21 cellular contexts compared by ENCODE assay signal in genomic region chr7:22597845-22598244, GRCh38.
DNase-seq lines count a peak whose midpoint lies in the region; ATAC-seq, FAIRE-seq and TF ChIP-seq lines count a peak whose summit lies in the region.
"Had no signal": no experiment of that assay in that cellular context is flagged by ENCODE, and none has a peak within 500 bp of the region (broad histone marks: within the 10 kb centered on the region; RNA-seq: fewer than 3 reads in every experiment).

No MANE protein-coding gene starts in this region.

- peak overlapping the region; percentile 50 for H3K27ac ChIP-seq in keratinocyte (ENCODE audit: control insufficient read depth, insufficient read depth, low read length)
- H3K27ac ChIP-seq: heart right ventricle, Peyer's patch had no signal

- no peaks in the 10 kb centered on the region for H4K20me1 ChIP-seq in keratinocyte (ENCODE audit: control insufficient read depth, extremely low read depth, insufficient read depth, low read length)

- H3K9me1 ChIP-seq in keratinocyte (ENCODE audit: control insufficient read depth, extremely low read depth, insufficient read depth, low read length) = no peaks in the 10 kb centered on the region

- DNase-seq in AG20443 (ENCODE audit: low spot score) (peak; percentile 59), MG63 (peak; percentile 66), bronchial epithelial cell (ENCODE audit: low read depth) (peak; percentile 80), keratinocyte (ENCODE audit: low read depth, low spot score) (peak; percentile 48), NCI-H526 treated with DMSO at 0.1 percent for 48 hours (lab: John Stamatoyannopoulos, UW) (no peak), dedifferentiated amniotic fluid mesenchymal stem cell (ENCODE audit: extremely low spot score) (no peak)
- DNase-seq: activated CD4-positive, alpha-beta T cell treated with anti-CD3 and anti-CD28 coated beads, Interleukin-2, amount 50 U/mL, for 48 hours; activated naive CD8-positive, alpha-beta T cell treated with anti-CD3 and anti-CD28 coated beads for 36 hours; activated T-cell treated with anti-CD3 and anti-CD28 coated beads, Interleukin-2, amount 50 U/mL, for 24 hours; Calu3; GDM1; heart right ventricle; NCI-H1048; Peyer's patch; retina; stimulated activated CD4-positive, alpha-beta T cell treated with anti-CD3 and anti-CD28 coated beads, Interleukin-2, amount 100 ng/mL, for 24 hours; SW 1271 had no signal

- no peak overlapping the region for H2AFZ ChIP-seq in keratinocyte (ENCODE audit: control insufficient read depth, low read length)

- no peaks in the 10 kb centered on the region for H3K36me3 ChIP-seq in MG63
- no peaks in the 10 kb centered on the region for H3K36me3 ChIP-seq in bronchial epithelial cell (ENCODE audit: control insufficient read depth, insufficient read depth, low read length)
- no peaks in the 10 kb centered on the region for H3K36me3 ChIP-seq in keratinocyte (ENCODE audit: control insufficient read depth in 2 of 2, extremely low read depth in 1 of 2, insufficient read depth in 2 of 2, low read length in 2 of 2)
- H3K36me3 ChIP-seq: HAP-1, heart right ventricle, Peyer's patch had no signal

- ATAC-seq in HG03025 (IDR thresholded peaks at IDR 0.05; ENCODE audit: low FRiP score, unreplicated experiment) (no peak), HG02884 (IDR thresholded peaks at IDR 0.05; ENCODE audit: unreplicated experiment) (no peak)
- ATAC-seq: heart right ventricle had no signal

- FAIRE-seq in bronchial epithelial cell (lab: Jason Lieb, UNC) (no peak), keratinocyte (lab: Jason Lieb, UNC) (no peak)
- FAIRE-seq: islet of Langerhans had no signal

- H3K9me3 ChIP-seq in MG63 (no peaks in the 10 kb centered on the region; the same call in 1 of the 2 replicates), keratinocyte (ENCODE audit: control insufficient read depth, low read depth, low read length) (peaks cover 2% of the 10 kb centered on the region)
- H3K9me3 ChIP-seq: HAP-1, heart right ventricle, Peyer's patch had no signal

- H3K9ac ChIP-seq in keratinocyte (ENCODE audit: control insufficient read depth, extremely low read depth, insufficient read depth, low read length) = no peak overlapping the region

- peaks cover 9% of the 10 kb centered on the region for H3K4me1 ChIP-seq in keratinocyte (ENCODE audit: control insufficient read depth, extremely low read depth, insufficient read depth, low read length)
- H3K4me1 ChIP-seq: HAP-1, Peyer's patch had no signal

- H3K4me3 ChIP-seq in MG63 (no peak overlapping the region), bronchial epithelial cell (ENCODE audit: low read depth, low read length) (no peak overlapping the region), keratinocyte (ENCODE audit: control insufficient read depth in 2 of 3, extremely low read depth in 1 of 3, insufficient read depth in 2 of 3, low read depth in 1 of 3, low read length in 3 of 3) (no peak overlapping the region)
- H3K4me3 ChIP-seq: HAP-1, heart right ventricle, Peyer's patch had no signal

- dilution Hi-C loops in keratinocyte (cut with MboI; ENCODE audit: extremely low pct_ligation_motif_present, low sequenced_read_pairs) = no loop called here

- H3K27me3 ChIP-seq in MG63 (no peaks in the 10 kb centered on the region), bronchial epithelial cell (ENCODE audit: control insufficient read depth, insufficient read depth, low read length) (peaks cover under 1% of the 10 kb centered on the region), keratinocyte (ENCODE audit: control insufficient read depth, extremely low read depth, insufficient read depth, low read length) (no peaks in the 10 kb centered on the region)
- H3K27me3 ChIP-seq: heart right ventricle, Peyer's patch had no signal

- no peak overlapping the region for H3K4me2 ChIP-seq in keratinocyte (ENCODE audit: control insufficient read depth, extremely low read depth, insufficient read depth, low read depth, low read length)

- no peak for TF ChIP-seq CTCF in bronchial epithelial cell (IDR thresholded peaks at IDR 0.05; ENCODE audit: insufficient read depth, low read length, severe bottlenecking)
- TF ChIP-seq CTCF in keratinocyte (optimal IDR thresholded peaks at IDR 0.05 in 1 of 3, IDR thresholded peaks at IDR 0.05 in 1 of 3, conservative IDR thresholded peaks at IDR 0.05 in 1 of 3; ENCODE audit: extremely low read depth in 1 of 3, insufficient read depth in 2 of 3, low read length in 3 of 3) = no peak

- no peaks in the 10 kb centered on the region for H3K79me2 ChIP-seq in keratinocyte (ENCODE audit: control insufficient read depth, insufficient read depth, low read length)

Comparison
In these comparisons a context has a peak if more than half of its experiments do, and no peak if none do; other contexts are left out.
1. DNase-seq: peak in AG20443 (single experiment), MG63 (single experiment), bronchial epithelial cell (single experiment) and keratinocyte (single experiment); none in NCI-H526 treated with DMSO at 0.1 percent for 48 hours (single experiment) and dedifferentiated amniotic fluid mesenchymal stem cell (single experiment).